In the genomic region with DNA sequence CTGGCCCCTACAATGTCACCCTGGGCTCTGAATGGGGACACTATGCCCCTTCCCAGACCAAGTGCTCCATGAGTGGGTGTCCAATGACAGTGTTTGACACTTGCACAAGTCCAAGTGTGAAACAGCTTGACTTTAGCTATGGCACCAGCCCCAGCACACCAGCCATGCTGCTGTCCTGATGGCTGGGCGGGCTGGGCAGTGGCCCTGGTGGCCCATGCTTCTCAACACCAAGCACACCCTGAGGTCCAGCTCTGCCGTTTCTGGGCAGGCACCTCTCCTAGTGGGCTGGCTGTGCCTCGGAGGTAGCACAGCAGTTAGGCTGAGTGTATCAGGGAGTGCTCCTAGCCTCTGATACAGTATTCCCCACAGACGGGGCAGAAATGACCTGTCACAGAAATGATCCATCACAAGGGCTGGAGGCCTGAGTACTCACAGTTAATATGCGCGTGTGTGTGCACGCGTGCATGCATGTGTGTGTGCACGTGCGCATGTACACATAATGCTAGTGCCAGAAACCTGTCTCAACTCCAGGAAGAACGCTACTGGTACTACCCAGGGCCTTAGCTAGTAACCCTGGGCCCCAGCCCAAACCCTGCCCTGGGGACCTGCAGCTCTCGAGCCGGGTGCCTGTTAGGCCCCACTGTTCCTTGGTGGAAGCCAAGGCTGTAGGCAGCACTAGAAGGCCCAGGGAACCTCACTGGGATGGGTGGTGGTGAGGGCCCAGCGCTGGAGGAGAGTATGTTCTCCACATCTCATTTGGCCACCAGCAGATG, we compare ENCODE assay signal across 2 cellular contexts.
TF ChIP-seq lines count a peak whose summit lies in the region.

No MANE protein-coding gene starts in this region.

TF ChIP-seq in HEK293, 187 proteins besides CTCF, POLR2A, EP300 and RAD21:
- no peak for TF ChIP-seq ZNF664 (tag by site-specific recombination; IDR thresholded peaks at IDR 0.05)
- TF ChIP-seq ZFP3 (tag by site-specific recombination; IDR thresholded peaks at IDR 0.05; ENCODE audit: low read depth), result no peak
- TF ChIP-seq SCRT2 (tag by site-specific recombination; IDR thresholded peaks at IDR 0.05), result 0 out of 2 replicates have a peak, but pooled peaks have one; percentile 5
- TF ChIP-seq ZBTB20 (tag by site-specific recombination; IDR thresholded peaks at IDR 0.05), result peak; percentile 12; the same call in 1 of the 2 replicates
- TF ChIP-seq SP7 (tag by site-specific recombination; IDR thresholded peaks at IDR 0.05), result no peak
- no peak for TF ChIP-seq ZNF335 (tag by site-specific recombination; conservative IDR thresholded peaks at IDR 0.05)
- no peak for TF ChIP-seq SP2 (tag by site-specific recombination; IDR thresholded peaks at IDR 0.05)
- TF ChIP-seq, protein P1, sequence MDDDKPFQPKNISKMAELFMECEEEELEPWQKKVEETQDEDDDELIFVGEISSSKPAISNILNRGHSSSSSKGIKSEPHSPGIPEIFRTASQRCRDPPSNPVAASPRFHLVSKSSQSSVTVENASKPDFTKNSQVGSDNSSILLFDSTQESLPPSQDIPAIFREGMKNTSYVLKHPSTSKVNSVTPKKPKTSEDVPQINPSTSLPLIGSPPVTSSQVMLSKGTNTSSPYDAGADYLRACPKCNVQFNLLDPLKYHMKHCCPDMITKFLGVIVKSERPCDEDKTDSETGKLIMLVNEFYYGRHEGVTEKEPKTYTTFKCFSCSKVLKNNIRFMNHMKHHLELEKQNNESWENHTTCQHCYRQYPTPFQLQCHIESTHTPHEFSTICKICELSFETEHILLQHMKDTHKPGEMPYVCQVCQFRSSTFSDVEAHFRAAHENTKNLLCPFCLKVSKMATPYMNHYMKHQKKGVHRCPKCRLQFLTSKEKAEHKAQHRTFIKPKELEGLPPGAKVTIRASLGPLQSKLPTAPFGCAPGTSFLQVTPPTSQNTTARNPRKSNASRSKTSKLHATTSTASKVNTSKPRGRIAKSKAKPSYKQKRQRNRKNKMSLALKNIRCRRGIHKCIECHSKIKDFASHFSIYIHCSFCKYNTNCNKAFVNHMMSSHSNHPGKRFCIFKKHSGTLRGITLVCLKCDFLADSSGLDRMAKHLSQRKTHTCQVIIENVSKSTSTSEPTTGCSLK (tag by site-specific recombination; IDR thresholded peaks at IDR 0.05), result no peak

TF ChIP-seq in H1, 55 proteins besides CTCF, POLR2A, EP300 and RAD21:
- TF ChIP-seq CHD1 (IDR thresholded peaks at IDR 0.05; ENCODE audit: low read depth, low read length) (no peak), NRF1 (IDR thresholded peaks at IDR 0.05; ENCODE audit: low read depth, low read length) (no peak), TBP (IDR thresholded peaks at IDR 0.05; ENCODE audit: low read depth, low read length) (no peak), CEBPB (IDR thresholded peaks at IDR 0.05; ENCODE audit: low read depth, low read length) (no peak), SP4 (IDR thresholded peaks at IDR 0.05; ENCODE audit: low read length) (no peak), KDM5A (IDR thresholded peaks at IDR 0.05; ENCODE audit: low read length) (no peak), SP1 (IDR thresholded peaks at IDR 0.05; ENCODE audit: low read depth, low read length) (no peak), HDAC6 (IDR thresholded peaks at IDR 0.05; ENCODE audit: low read depth, low read length) (no peak), SRF (IDR thresholded peaks at IDR 0.05; ENCODE audit: low read depth, low read length) (no peak), BACH1 (IDR thresholded peaks at IDR 0.05; ENCODE audit: low read length) (no peak), JUN (IDR thresholded peaks at IDR 0.05; ENCODE audit: low read depth, low read length) (no peak), TCF12 (IDR thresholded peaks at IDR 0.05; ENCODE audit: low read depth, low read length) (no peak), CBX8 (IDR thresholded peaks at IDR 0.05; ENCODE audit: borderline replicate concordance, low read depth, low read length) (no peak), EZH2 (IDR thresholded peaks at IDR 0.05; ENCODE audit: low read depth, low read length, severe bottlenecking) (no peak), BRCA1 (IDR thresholded peaks at IDR 0.05; ENCODE audit: low read depth, low read length) (no peak), JUND (IDR thresholded peaks at IDR 0.05; ENCODE audit: low read length) (no peak), RBBP5 (IDR thresholded peaks at IDR 0.05; ENCODE audit: borderline replicate concordance, low read depth, low read length) (no peak), RXRA (IDR thresholded peaks at IDR 0.05; ENCODE audit: insufficient read depth, low read depth, low read length) (no peak)
- TF ChIP-seq, protein P2, sequence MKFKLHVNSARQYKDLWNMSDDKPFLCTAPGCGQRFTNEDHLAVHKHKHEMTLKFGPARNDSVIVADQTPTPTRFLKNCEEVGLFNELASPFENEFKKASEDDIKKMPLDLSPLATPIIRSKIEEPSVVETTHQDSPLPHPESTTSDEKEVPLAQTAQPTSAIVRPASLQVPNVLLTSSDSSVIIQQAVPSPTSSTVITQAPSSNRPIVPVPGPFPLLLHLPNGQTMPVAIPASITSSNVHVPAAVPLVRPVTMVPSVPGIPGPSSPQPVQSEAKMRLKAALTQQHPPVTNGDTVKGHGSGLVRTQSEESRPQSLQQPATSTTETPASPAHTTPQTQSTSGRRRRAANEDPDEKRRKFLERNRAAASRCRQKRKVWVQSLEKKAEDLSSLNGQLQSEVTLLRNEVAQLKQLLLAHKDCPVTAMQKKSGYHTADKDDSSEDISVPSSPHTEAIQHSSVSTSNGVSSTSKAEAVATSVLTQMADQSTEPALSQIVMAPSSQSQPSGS (IDR thresholded peaks at IDR 0.05; ENCODE audit: low read length), result no peak
